1 cellular context compared by ENCODE assay signal in genomic region chr19:45008554-45008953, GRCh38.
TF ChIP-seq lines count a peak whose summit lies in the region.

No MANE protein-coding gene starts in this region.

TF ChIP-seq in K562, 482 proteins besides CTCF, POLR2A, EP300 and RAD21:
- TF ChIP-seq CBX5 (IDR thresholded peaks at IDR 0.05; ENCODE audit: borderline replicate concordance, low read depth), result no peak
- TF ChIP-seq SMARCA4 (IDR thresholded peaks at IDR 0.05), result no peak
- TF ChIP-seq SRSF9 (IDR thresholded peaks at IDR 0.05; ENCODE audit: borderline replicate concordance, low read depth, low read length), result no peak
- no peak for TF ChIP-seq ATF7 (IDR thresholded peaks at IDR 0.05)
- no peak for TF ChIP-seq NFATC3 (IDR thresholded peaks at IDR 0.05)
- no peak for TF ChIP-seq BCOR (IDR thresholded peaks at IDR 0.05)
- TF ChIP-seq STAG1 (CRISPR knock-in tag; IDR thresholded peaks at IDR 0.05; ENCODE audit: borderline replicate concordance), result no peak
- TF ChIP-seq DPF2 (IDR thresholded peaks at IDR 0.05), result no peak
- TF ChIP-seq COPS2 (conservative IDR thresholded peaks at IDR 0.05), result no peak
- TF ChIP-seq, protein P1, sequence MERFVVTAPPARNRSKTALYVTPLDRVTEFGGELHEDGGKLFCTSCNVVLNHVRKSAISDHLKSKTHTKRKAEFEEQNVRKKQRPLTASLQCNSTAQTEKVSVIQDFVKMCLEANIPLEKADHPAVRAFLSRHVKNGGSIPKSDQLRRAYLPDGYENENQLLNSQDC (CRISPR knock-in tag; IDR thresholded peaks at IDR 0.05), result no peak
